In the genomic region with DNA sequence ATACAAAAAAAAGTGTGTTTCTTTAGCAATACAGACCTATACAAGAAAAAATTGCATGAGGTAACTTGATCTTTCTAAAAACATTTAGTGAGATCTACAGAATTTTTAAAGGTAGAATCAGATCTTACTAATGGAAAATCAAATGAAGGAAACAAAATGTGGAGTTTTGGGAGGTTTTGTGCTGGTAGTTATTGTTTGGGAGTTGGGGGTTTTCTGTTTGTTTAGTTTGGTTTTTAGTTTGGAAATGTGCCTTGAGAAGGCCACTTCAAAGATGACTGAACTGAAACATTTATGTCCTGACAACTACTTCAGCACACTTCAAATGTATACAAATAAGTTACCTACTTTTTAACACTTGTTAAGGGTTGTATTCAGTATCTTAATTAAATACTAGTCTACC, we compare ENCODE assay signal across 19 cellular contexts.
"Had no signal": no experiment of that assay in that cellular context is flagged by ENCODE, and none has a peak within 500 bp of the region (broad histone marks: within the 10 kb centered on the region; RNA-seq: fewer than 3 reads in every experiment).

No MANE protein-coding gene starts in this region.

- H3K27ac ChIP-seq: colonic mucosa, gastrocnemius medialis, heart right ventricle, neutrophil, psoas muscle, spleen, tibial artery, upper lobe of left lung, uterus had no signal

- H3K4me3 Mint-ChIP-seq: naive thymus-derived CD8-positive, alpha-beta T cell; stimulated activated memory B cell treated with anti-CD40 and anti-IgM and Interleukin-4, amounts not matched to agents 10 μg/mL and 1 μg/mL and 100 μg/mL, for 72 hours; stimulated activated naive CD8-positive, alpha-beta T cell treated with anti-CD3 and anti-CD28 coated beads, Interleukin-15, Interleukin-2, amounts not matched to agents 100 ng/mL and 50 ng/mL, for 24 hours had no signal

- H3K36me3 Mint-ChIP-seq: naive thymus-derived CD8-positive, alpha-beta T cell; stimulated activated memory B cell treated with anti-CD40 and anti-IgM and Interleukin-4, amounts not matched to agents 10 μg/mL and 1 μg/mL and 100 μg/mL, for 72 hours had no signal

- H3K4me1 Mint-ChIP-seq: naive thymus-derived CD8-positive, alpha-beta T cell; stimulated activated memory B cell treated with anti-CD40 and anti-IgM and Interleukin-4, amounts not matched to agents 10 μg/mL and 1 μg/mL and 100 μg/mL, for 72 hours had no signal

- H3K4me3 ChIP-seq: colonic mucosa, gastrocnemius medialis, heart right ventricle, psoas muscle, spleen, tibial artery, upper lobe of left lung, uterus had no signal

- H3K27me3 ChIP-seq: colonic mucosa, gastrocnemius medialis, heart right ventricle, neutrophil, spleen, tibial artery, upper lobe of left lung, uterus had no signal

- H3K27me3 Mint-ChIP-seq: stimulated activated memory B cell treated with anti-CD40 and anti-IgM and Interleukin-4, amounts not matched to agents 10 μg/mL and 1 μg/mL and 100 μg/mL, for 72 hours; stimulated activated naive CD8-positive, alpha-beta T cell treated with anti-CD3 and anti-CD28 coated beads, Interleukin-15, Interleukin-2, amounts not matched to agents 100 ng/mL and 50 ng/mL, for 24 hours had no signal

- H3K9me3 Mint-ChIP-seq: stimulated activated memory B cell treated with anti-CD40 and anti-IgM and Interleukin-4, amounts not matched to agents 10 μg/mL and 1 μg/mL and 100 μg/mL, for 72 hours; stimulated activated naive CD8-positive, alpha-beta T cell treated with anti-CD3 and anti-CD28 coated beads, Interleukin-15, Interleukin-2, amounts not matched to agents 100 ng/mL and 50 ng/mL, for 24 hours had no signal

- H3K36me3 ChIP-seq: colonic mucosa, gastrocnemius medialis, heart right ventricle, neutrophil, spleen, tibial artery, upper lobe of left lung, uterus had no signal

- DNase-seq: colonic mucosa; dermis blood vessel endothelial cell; gastrocnemius medialis; heart right ventricle; kidney glomerular epithelial cell; mesendoderm; naive thymus-derived CD8-positive, alpha-beta T cell; psoas muscle; spleen; stimulated activated CD4-positive, alpha-beta T cell treated with anti-CD3 and anti-CD28 coated beads, Interleukin-15, amount 100 ng/mL, for 24 hours; stimulated activated CD4-positive, alpha-beta T cell treated with anti-CD3 and anti-CD28 coated beads, Interleukin-1b, Interleukin-23, amount 100 ng/mL, for 48 hours; stimulated activated CD4-positive, alpha-beta T cell treated with anti-CD3 and anti-CD28 coated beads, Interleukin-4, amount 100 ng/mL, for 24 hours; tibial artery; upper lobe of left lung; uterus had no signal

- H3K27ac Mint-ChIP-seq: naive thymus-derived CD8-positive, alpha-beta T cell; stimulated activated memory B cell treated with anti-CD40 and anti-IgM and Interleukin-4, amounts not matched to agents 10 μg/mL and 1 μg/mL and 100 μg/mL, for 72 hours; stimulated activated naive CD8-positive, alpha-beta T cell treated with anti-CD3 and anti-CD28 coated beads, Interleukin-15, Interleukin-2, amounts not matched to agents 100 ng/mL and 50 ng/mL, for 24 hours had no signal

- H3K4me1 ChIP-seq: colonic mucosa, gastrocnemius medialis, psoas muscle, spleen, tibial artery, upper lobe of left lung, uterus had no signal

- H3K9me3 ChIP-seq: colonic mucosa, gastrocnemius medialis, heart right ventricle, neutrophil, psoas muscle, spleen, tibial artery, upper lobe of left lung, uterus had no signal

- ATAC-seq: gastrocnemius medialis; heart right ventricle; naive thymus-derived CD8-positive, alpha-beta T cell; psoas muscle; sciatic nerve; stimulated activated memory B cell treated with anti-CD40 and anti-IgM and Interleukin-4, amounts not matched to agents 10 μg/mL and 1 μg/mL and 100 μg/mL, for 72 hours had no signal
